Comparison of ENCODE assay signal across 9 cellular contexts in the genomic region with DNA sequence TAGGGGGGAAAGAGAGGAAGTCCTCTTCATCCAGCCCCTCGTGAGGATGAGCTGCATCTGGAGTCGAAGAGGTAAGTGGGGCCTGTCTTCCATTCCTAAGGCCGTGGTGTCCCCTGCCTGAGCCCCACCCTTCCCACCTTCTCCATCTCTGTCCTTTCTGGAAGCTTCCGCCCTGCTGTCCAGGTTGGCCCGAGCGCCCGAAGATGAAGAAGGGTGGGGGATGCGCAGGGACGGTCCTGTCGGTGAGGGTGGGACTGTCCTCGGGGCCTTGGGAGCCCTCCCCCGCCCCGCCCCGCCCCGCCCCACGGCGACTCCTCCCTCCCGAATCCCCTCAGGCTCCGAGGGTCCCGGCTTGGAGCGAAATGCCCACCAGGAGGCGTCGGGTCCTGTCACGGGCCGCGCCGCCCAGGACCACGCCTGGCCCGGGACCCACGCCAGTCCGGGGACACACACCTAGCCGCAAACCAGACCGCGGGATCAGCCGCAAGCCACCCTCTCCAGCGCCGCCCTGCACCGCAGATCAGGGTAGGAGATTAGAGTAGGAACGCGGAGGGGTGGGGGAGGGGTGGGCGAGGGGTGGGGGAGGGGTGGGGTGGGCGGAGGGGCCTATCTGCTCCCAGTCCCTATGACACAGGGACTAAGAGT. TPM values are rescaled to one million over a fixed set of nuclear protein-coding genes. Genes with fewer than 3 reads are reported as not detected.
DNase-seq lines count a peak whose midpoint lies in the region; ATAC-seq and TF ChIP-seq lines count a peak whose summit lies in the region.
"Had no signal": no experiment of that assay in that cellular context is flagged by ENCODE, and none has a peak within 500 bp of the region (broad histone marks: within the 10 kb centered on the region; RNA-seq: fewer than 3 reads in every experiment).

No MANE protein-coding gene starts in this region.

- no peaks in the 10 kb centered on the region for H3K36me3 ChIP-seq in iPS-20b (ENCODE audit: insufficient read depth, low read depth, low read length)
- H3K36me3 ChIP-seq in suprapubic skin: no peaks in the 10 kb centered on the region

- no peak overlapping the region for H3K9ac ChIP-seq in iPS-20b (ENCODE audit: low read depth, low read length)

- no peak for TF ChIP-seq EP300 in suprapubic skin (IDR thresholded peaks at IDR 0.05)

- TF ChIP-seq CTCF in astrocyte of the cerebellum (IDR thresholded peaks at IDR 0.05; ENCODE audit: low read depth, low read length, missing control alignments) (peak; percentile 6), suprapubic skin (IDR thresholded peaks at IDR 0.05) (peak in 1 of 2 donors; percentile 22)

- DNase-seq in NCI-H82 (lab: John Stamatoyannopoulos, UW) (peak; percentile 62), NCI-H82 treated with DMSO at 0.1 percent for 48 hours (lab: John Stamatoyannopoulos, UW; ENCODE audit: unreplicated experiment) (no peak), astrocyte of the cerebellum (ENCODE audit: low read depth) (no peak), suprapubic skin (ENCODE audit: low spot score in 2 of 2) (peak; percentile 65 to 79), NCI-H345 (lab: John Stamatoyannopoulos, UW) (no peak)

- TF ChIP-seq POLR2A in suprapubic skin (IDR thresholded peaks at IDR 0.05): no peak

- in situ Hi-C loops in astrocyte of the cerebellum (cut with HindIII; ENCODE audit: low sequenced_read_pairs): no loop called here

- H3K4me1 ChIP-seq in iPS-20b (ENCODE audit: insufficient read depth, low read length) (peaks cover 10% of the 10 kb centered on the region; the same call in 1 of the 2 replicates), suprapubic skin (peaks cover 28% of the 10 kb centered on the region)

- no peaks in the 10 kb centered on the region for H3K9me3 ChIP-seq in iPS-20b (ENCODE audit: insufficient read depth, low read depth, low read length)
- H3K9me3 ChIP-seq in suprapubic skin: no peaks in the 10 kb centered on the region

- H3K27ac ChIP-seq in iPS-20b (ENCODE audit: low read length) (no peak overlapping the region), suprapubic skin (no peak overlapping the region)

- H3K27me3 ChIP-seq in iPS-20b (ENCODE audit: insufficient read depth, low read length) (peaks cover 13% of the 10 kb centered on the region), suprapubic skin (peaks cover 32% of the 10 kb centered on the region)

- ATAC-seq in HG03135 (IDR thresholded peaks at IDR 0.05; ENCODE audit: unreplicated experiment) (no peak), GM18502 (IDR thresholded peaks at IDR 0.05; ENCODE audit: poor library complexity, unreplicated experiment) (no peak)
- ATAC-seq: activated T-helper 17 cell treated with anti-CD3 and anti-CD28 coated beads, Interleukin-2, amount 50 U/mL, for 72 hours had no signal

- 10% methylated on average over 35 of the region's 42 CpGs for WGBS in suprapubic skin

- H3K4me3 ChIP-seq in astrocyte of the cerebellum (ENCODE audit: low read depth, low read length) (peak overlapping the region; percentile 13), iPS-20b (ENCODE audit: low read length) (peak overlapping the region; percentile 45), suprapubic skin (peak overlapping the region; percentile 30)

RNA-seq across cellular contexts. Expression of gene GPRIN2, which starts 15.3 kb away (rescaled TPM):
- total RNA-seq in suprapubic skin: 10 to 100 TPM; 32.8 to 61.2 (median 40.4) TPM
- total RNA-seq: activated T-helper 17 cell treated with anti-CD3 and anti-CD28 coated beads, Interleukin-2, amount 50 U/mL, for 72 hours had no signal

RNA-seq across cellular contexts. Expression of gene SYT15, which starts 37.8 kb away (rescaled TPM):
- total RNA-seq in suprapubic skin: 1 to 10 TPM in 3 of 4 donors, under 1 TPM in 1; 0.26 to 4.0 (median 2.6) TPM

Comparison
In these comparisons a context has a peak if more than half of its experiments do, and no peak if none do; other contexts are left out.
1. DNase-seq: peak in NCI-H82 (single experiment) and suprapubic skin (2 of 2); none in NCI-H82 treated with DMSO at 0.1 percent for 48 hours (single experiment), astrocyte of the cerebellum (single experiment) and NCI-H345 (single experiment).
2. Peak in every context shown above with its lines, with median percentiles within 50 percentile points of each other: H3K4me3 ChIP-seq.